33 cellular contexts compared by ENCODE assay signal in genomic region chr13:38395505-38395803, GRCh38. TPM values are rescaled to one million over a fixed set of nuclear protein-coding genes. Genes with fewer than 3 reads are reported as not detected.
DNase-seq lines count a peak whose midpoint lies in the region; ATAC-seq, FAIRE-seq and TF ChIP-seq lines count a peak whose summit lies in the region.
"Had no signal": no experiment of that assay in that cellular context is flagged by ENCODE, and none has a peak within 500 bp of the region (broad histone marks: within the 10 kb centered on the region; RNA-seq: fewer than 3 reads in every experiment).

No MANE protein-coding gene starts in this region.

- intact Hi-C loops in Caco-2 (cut with micrococcal nuclease; ENCODE audit: unreplicated experiment), result loop anchor here (1.0 to 5.0 kb wide), 9 partner anchors 9 to 642 kb away; partner anchors contain the start of genes NHLRC3, PROSER1 and UFM1
- intact Hi-C loops in PC-3 (cut with micrococcal nuclease), result no loop called here
- intact Hi-C loops in testis (cut with DNase I; ENCODE audit: low total_unique reads), result no loop called here

- H3K56ac ChIP-seq in H1 (replicated peaks; ENCODE audit: insufficient read length, low read depth, low read length), result no peak overlapping the region

- H2BK5ac ChIP-seq in H1 (ENCODE audit: low read depth, low read length), result no peak overlapping the region

- H3K18ac ChIP-seq in H1 (ENCODE audit: extremely low read depth, low read length), result no peak overlapping the region

- BruUV-seq in Caco-2 (replicated peaks; lab: Mats Ljungman, UMichigan) (no TSS peak), PC-3 (replicated peaks; lab: Mats Ljungman, UMichigan) (no TSS peak)

- H3K9me3 ChIP-seq in Caco-2, result no peaks in the 10 kb centered on the region
- H3K9me3 ChIP-seq in PC-3 (ENCODE audit: low read length), result no peaks in the 10 kb centered on the region
- no peaks in the 10 kb centered on the region for H3K9me3 ChIP-seq in H1 (ENCODE audit: insufficient read depth in 2 of 2, low read depth in 1 of 2, low read length in 1 of 2)
- no peaks in the 10 kb centered on the region for H3K9me3 ChIP-seq in testis
- H3K9me3 ChIP-seq in small intestine (ENCODE audit: control insufficient read depth, low read depth), result no peaks in the 10 kb centered on the region
- H3K9me3 ChIP-seq: left lung, MG63, SK-N-SH, stomach, tibial artery had no signal

- peak overlapping the region; percentile 67 for H3K4me3 Mint-ChIP-seq in Caco-2 (ENCODE audit: unreplicated experiment)
- H3K4me3 Mint-ChIP-seq: activated naive CD8-positive, alpha-beta T cell treated with anti-CD3 and anti-CD28 coated beads, Interleukin-2, amount 50 U/mL, for 24 hours; activated T-cell treated with anti-CD3 and anti-CD28 coated beads, Interleukin-2, amount 50 U/mL, for 24 hours; CD4-positive, CD25-positive, alpha-beta regulatory T cell; naive thymus-derived CD8-positive, alpha-beta T cell had no signal

- H3K4me1 Mint-ChIP-seq in Caco-2 (ENCODE audit: low read depth, unreplicated experiment), result peaks cover 41% of the 10 kb centered on the region
- H3K4me1 Mint-ChIP-seq: CD4-positive, CD25-positive, alpha-beta regulatory T cell had no signal

- no peak for TF ChIP-seq RAD21 in H1 (IDR thresholded peaks at IDR 0.05 in 1 of 2, conservative IDR thresholded peaks at IDR 0.05 in 1 of 2; ENCODE audit: low read depth in 2 of 2, low read length in 2 of 2)

- H3K79me2 ChIP-seq in PC-3 (ENCODE audit: low read length) (no peaks in the 10 kb centered on the region), H1 (ENCODE audit: control insufficient read depth in 1 of 2, insufficient read depth in 2 of 2, low read length in 2 of 2) (no peaks in the 10 kb centered on the region)

- peak in 1 of 2 experiments; percentile 73 for DNase-seq in Caco-2
- peak; percentile 59 for DNase-seq in PC-3
- no peak for DNase-seq in H1 (ENCODE audit: low read depth in 1 of 2, low spot score in 2 of 2)
- peak; percentile 54 for DNase-seq in kidney epithelial cell (ENCODE audit: low read depth)
- DNase-seq in testis, result no peak
- no peak for DNase-seq in SW 1271 (lab: John Stamatoyannopoulos, UW)
- no peak for DNase-seq in NCI-H526 (lab: John Stamatoyannopoulos, UW)
- DNase-seq in small intestine, result no peak
- DNase-seq: activated CD4-positive, alpha-beta T cell treated with anti-CD3 and anti-CD28 coated beads for 48 hours; activated gamma-delta T cell treated with Interleukin-2 at 50 U/mL for 16 hours; activated naive CD8-positive, alpha-beta T cell treated with anti-CD3 and anti-CD28 coated beads, Interleukin-2, amount 50 U/mL, for 24 hours; activated T-cell treated with anti-CD3 and anti-CD28 coated beads, Interleukin-2, amount 50 U/mL, for 24 hours; brain microvascular endothelial cell; CD4-positive, CD25-positive, alpha-beta regulatory T cell; effector CD4-positive, alpha-beta T cell; GOT3; left lung; midbrain; naive thymus-derived CD8-positive, alpha-beta T cell; NCI-H1105 treated with DMSO at 0.1 percent for 48 hours; NCI-H1930; NCI-H526 treated with DMSO at 0.1 percent for 48 hours; RPMI8226; SK-N-SH; stimulated activated CD4-positive, alpha-beta T cell treated with anti-CD3 and anti-CD28 coated beads, Interleukin-1b, Interleukin-23, amount 100 ng/mL, for 48 hours; stimulated activated CD8-positive, alpha-beta memory T cell treated with anti-CD3 and anti-CD28 coated beads, Interleukin-4, amount 100 ng/mL, for 48 hours; stomach; tibial artery had no signal

- FAIRE-seq in H1 (lab: Jason Lieb, UNC) (no peak), small intestine (lab: Jason Lieb, UNC) (no peak)
- FAIRE-seq: D721Med, GM12891 had no signal

- H3K9me2 ChIP-seq in PC-3 (replicated peaks; ENCODE audit: low read length), result no peaks in the 10 kb centered on the region
- H3K9me2 ChIP-seq: SK-N-SH had no signal

- H2BK12ac ChIP-seq in H1 (ENCODE audit: low read depth, low read length), result no peak overlapping the region

- peak; percentile 60; the same call in 1 of the 2 replicates for ATAC-seq in PC-3
- ATAC-seq: activated naive CD8-positive, alpha-beta T cell treated with anti-CD3 and anti-CD28 coated beads, Interleukin-2, amount 50 U/mL, for 24 hours; left lung; naive thymus-derived CD8-positive, alpha-beta T cell had no signal

- H3K79me1 ChIP-seq in H1 (ENCODE audit: low read depth, low read length), result no peaks in the 10 kb centered on the region

- H3K4me2 ChIP-seq in PC-3 (ENCODE audit: low read length), result peak overlapping the region; percentile 45
- H3K4me2 ChIP-seq in H1 (ENCODE audit: insufficient read depth in 1 of 2, low read depth in 2 of 2, low read length in 2 of 2), result no peak overlapping the region
- H3K4me2 ChIP-seq: SK-N-SH had no signal

- H2BK20ac ChIP-seq in H1 (ENCODE audit: low read length), result no peak overlapping the region

- no peak overlapping the region for H4K8ac ChIP-seq in H1 (ENCODE audit: extremely low read depth, insufficient read depth, low read length)

- no peak overlapping the region for H2BK15ac ChIP-seq in H1 (ENCODE audit: low read length)

- H2AFZ ChIP-seq in PC-3 (ENCODE audit: low read length) (no peak overlapping the region), H1 (ENCODE audit: low read length) (peak overlapping the region; percentile 55; the same call in 1 of the 2 replicates)

- H2BK120ac ChIP-seq in H1 (replicated peaks; ENCODE audit: low read depth, low read length), result no peak overlapping the region

- no peaks in the 10 kb centered on the region for H3K27me3 Mint-ChIP-seq in Caco-2 (ENCODE audit: insufficient read depth, unreplicated experiment)

- H4K91ac ChIP-seq in H1 (replicated peaks; ENCODE audit: insufficient read length, low read length), result no peak overlapping the region

- H3K23ac ChIP-seq in H1 (ENCODE audit: insufficient read length), result no peak overlapping the region

- POLR2A ChIA-PET in Caco-2 (lab: Charles Lee) (no interaction called here), PC-3 (lab: Charles Lee; ENCODE audit: unreplicated experiment) (no interaction called here), H1 (lab: Charles Lee; ENCODE audit: partially characterized antibody) (no interaction called here)

- 0 out of 2 replicates have a peak overlapping the region, but pooled peaks have one; percentile 19 for H3K9ac ChIP-seq in PC-3 (ENCODE audit: low read length)
- H3K9ac ChIP-seq in H1 (replicated peaks in 1 of 4; ENCODE audit: extremely low read depth in 1 of 4, low read depth in 3 of 4, low read length in 3 of 4), result no peak overlapping the region
- H3K9ac ChIP-seq: SK-N-SH had no signal

- H3K27ac Mint-ChIP-seq in Caco-2 (ENCODE audit: unreplicated experiment), result peak overlapping the region; percentile 95
- H3K27ac Mint-ChIP-seq: activated naive CD8-positive, alpha-beta T cell treated with anti-CD3 and anti-CD28 coated beads, Interleukin-2, amount 50 U/mL, for 24 hours; activated T-cell treated with anti-CD3 and anti-CD28 coated beads, Interleukin-2, amount 50 U/mL, for 24 hours; CD4-positive, CD25-positive, alpha-beta regulatory T cell; naive thymus-derived CD8-positive, alpha-beta T cell had no signal

- H3F3A ChIP-seq in PC-3 (ENCODE audit: low read length, unreplicated experiment), result no peaks in the 10 kb centered on the region

- H3K4me1 ChIP-seq in Caco-2 (peaks cover 39% of the 10 kb centered on the region), PC-3 (ENCODE audit: insufficient read depth, low read length) (peaks cover 17% of the 10 kb centered on the region), H1 (replicated peaks in 1 of 4; ENCODE audit: control insufficient read depth in 3 of 4, insufficient read depth in 4 of 4, low read length in 3 of 4) (no peaks in the 10 kb centered on the region), testis (no peaks in the 10 kb centered on the region), small intestine (ENCODE audit: control insufficient read depth in 2 of 2, insufficient read depth in 1 of 2, low read depth in 1 of 2, low read length in 1 of 2) (no peaks in the 10 kb centered on the region)
- H3K4me1 ChIP-seq: left lung, stomach, tibial artery had no signal

- H3K36me3 ChIP-seq in Caco-2 (ENCODE audit: control insufficient read depth, insufficient read depth, low read length) (no peaks in the 10 kb centered on the region), PC-3 (ENCODE audit: low read depth, low read length) (no peaks in the 10 kb centered on the region), H1 (ENCODE audit: control insufficient read depth in 2 of 4, insufficient read depth in 4 of 4, low read length in 3 of 4) (no peaks in the 10 kb centered on the region), kidney epithelial cell (ENCODE audit: control insufficient read depth, insufficient read depth, low read length) (no peaks in the 10 kb centered on the region), testis (ENCODE audit: low read depth, missing control alignments) (no peaks in the 10 kb centered on the region), small intestine (ENCODE audit: control insufficient read depth in 2 of 2, insufficient read depth in 2 of 2, low read length in 2 of 2) (no peaks in the 10 kb centered on the region)
- H3K36me3 ChIP-seq: brain microvascular endothelial cell, left lung, MG63, stomach, tibial artery had no signal

- CTCF ChIA-PET in Caco-2 (lab: Charles Lee) (interaction anchor here (0.7 to 1.3 kb wide), 2 partner anchors 23 to 46 kb away, joined by 3 read pairs; partner anchors contain the start of gene UFM1), PC-3 (lab: Charles Lee) (no interaction called here), H1 (lab: Charles Lee; ENCODE audit: partially characterized antibody) (no interaction called here)

- H4K20me1 ChIP-seq in PC-3 (ENCODE audit: low read length) (no peaks in the 10 kb centered on the region), H1 (replicated peaks in 1 of 2; ENCODE audit: control insufficient read depth in 1 of 2, insufficient read depth in 2 of 2, low read length in 2 of 2) (no peaks in the 10 kb centered on the region)

- no peak overlapping the region for H2AK5ac ChIP-seq in H1 (ENCODE audit: low read depth, low read length)

- TF ChIP-seq EP300 in H1 (IDR thresholded peaks at IDR 0.05; ENCODE audit: borderline replicate concordance in 1 of 2, low read depth in 2 of 2, low read length in 2 of 2), result no peak

- H3K23me2 ChIP-seq in H1 (ENCODE audit: low read depth, low read length), result no peaks in the 10 kb centered on the region

- no peak for TF ChIP-seq CTCF in Caco-2 (IDR thresholded peaks at IDR 0.05; ENCODE audit: insufficient read depth in 1 of 2, low read depth in 1 of 2, low read length in 1 of 2, severe bottlenecking in 1 of 2, unreplicated experiment in 1 of 2)
- TF ChIP-seq CTCF in PC-3 (conservative IDR thresholded peaks at IDR 0.05; ENCODE audit: low read depth, low read length), result no peak
- TF ChIP-seq CTCF in H1 (IDR thresholded peaks at IDR 0.05; ENCODE audit: control extremely low read depth in 1 of 3, insufficient read depth in 1 of 3, low read depth in 1 of 3, low read length in 3 of 3), result no peak
- no peak for TF ChIP-seq CTCF in kidney epithelial cell (IDR thresholded peaks at IDR 0.05; ENCODE audit: insufficient read depth, low read length, poor library complexity, severe bottlenecking)
- TF ChIP-seq CTCF in testis (IDR thresholded peaks at IDR 0.05), result no peak

- H3K4me3 ChIP-seq in Caco-2 (ENCODE audit: low read depth, low read length), result no peak overlapping the region
- no peak overlapping the region for H3K4me3 ChIP-seq in PC-3 (ENCODE audit: low read length)
- H3K4me3 ChIP-seq in H1 (ENCODE audit: extremely low read depth in 1 of 4, insufficient read depth in 2 of 4, low read depth in 3 of 4, low read length in 4 of 4), result no peak overlapping the region
- H3K4me3 ChIP-seq in kidney epithelial cell (ENCODE audit: low read depth, low read length), result no peak overlapping the region
- H3K4me3 ChIP-seq in testis, result no peak overlapping the region
- H3K4me3 ChIP-seq in small intestine (ENCODE audit: low read depth in 1 of 2, low read length in 2 of 2), result no peak overlapping the region
- H3K4me3 ChIP-seq: left lung, MG63, skin epidermis, stomach, tibial artery had no signal

- 91% methylated on average over 3 of the region's 3 CpGs; no CpG with 5 or more reads in 1 of the 2 experiments for WGBS in H1 (ENCODE audit: extremely low coverage in 1 of 2, insufficient coverage in 1 of 2, insufficient read length in 1 of 2, insufficient replicate concordance in 2 of 2, low coverage in 1 of 2, low lambda C conversion rate in 2 of 2, missing lambda C conversion rate in 1 of 2), 2 experiments
- 76 to 77% methylated on average over 3 of the region's 3 CpGs for WGBS in testis, 2 donors
- WGBS in small intestine, 3 donors, result 79 to 86% (median 83%) methylated on average over 3 of the region's 3 CpGs

- H3K9me3 Mint-ChIP-seq in Caco-2 (ENCODE audit: unreplicated experiment), result no peaks in the 10 kb centered on the region

- H4K5ac ChIP-seq in H1 (ENCODE audit: insufficient read length, low read depth, low read length), result no peak overlapping the region

- no peak for TF ChIP-seq POLR2A in H1 (IDR thresholded peaks at IDR 0.05; ENCODE audit: control extremely low read depth in 1 of 2, low read depth in 2 of 2, low read length in 2 of 2)
- TF ChIP-seq POLR2A in testis (IDR thresholded peaks at IDR 0.05), result no peak

- peaks cover 12% of the 10 kb centered on the region for H3K36me3 Mint-ChIP-seq in Caco-2 (ENCODE audit: insufficient read depth, unreplicated experiment)
- H3K36me3 Mint-ChIP-seq: CD4-positive, CD25-positive, alpha-beta regulatory T cell had no signal

- H3K27ac ChIP-seq in PC-3 (ENCODE audit: low read length) (peak overlapping the region; percentile 88), H1 (ENCODE audit: low read depth, low read length) (no peak overlapping the region), testis (no peak overlapping the region), small intestine (ENCODE audit: low read depth in 1 of 2, low read length in 1 of 2) (no peak overlapping the region)
- H3K27ac ChIP-seq: brain microvascular endothelial cell, left lung, skin epidermis, stomach, tibial artery, VCaP had no signal

- H3K27me3 ChIP-seq in Caco-2 (replicated peaks; ENCODE audit: control insufficient read depth, insufficient read depth, low read length), result no peaks in the 10 kb centered on the region
- H3K27me3 ChIP-seq in PC-3 (ENCODE audit: low read length), result no peaks in the 10 kb centered on the region
- H3K27me3 ChIP-seq in H1 (replicated peaks in 1 of 4; ENCODE audit: control insufficient read depth in 3 of 4, extremely low read depth in 1 of 4, insufficient read depth in 3 of 4, low read length in 3 of 4), result no peaks in the 10 kb centered on the region
- no peaks in the 10 kb centered on the region for H3K27me3 ChIP-seq in kidney epithelial cell (ENCODE audit: control insufficient read depth, insufficient read depth, low read length)
- no peaks in the 10 kb centered on the region for H3K27me3 ChIP-seq in testis
- no peaks in the 10 kb centered on the region for H3K27me3 ChIP-seq in small intestine (ENCODE audit: control insufficient read depth in 2 of 2, insufficient read depth in 2 of 2, low read length in 2 of 2)
- H3K27me3 ChIP-seq: brain microvascular endothelial cell, left lung, MG63, stomach, tibial artery had no signal

- H3K14ac ChIP-seq in H1 (ENCODE audit: insufficient read length), result no peak overlapping the region

- H3K4ac ChIP-seq in H1 (replicated peaks; ENCODE audit: insufficient read length, low read depth, low read length), result no peak overlapping the region

RNA-seq across cellular contexts. Expression of gene UFM1, which starts 45.8 kb away (rescaled TPM):
- 98.3 and 106 TPM in 2 replicates for total RNA-seq in Caco-2 (2022)
- total RNA-seq in PC-3 (2014; rRNA removed), result 30.3 and 35.9 TPM in 2 replicates
- total RNA-seq in H1 (2021; fragmentation: NEBNext Ultra II Directional; extraction: Animal tissue kit (Norgen Biotek cat#: 25700)), result 34.2 and 34.3 TPM in 2 replicates
- polyA plus RNA-seq in H1 (2011; rRNA removed), result 9.1 and 16.0 TPM in 2 replicates
- polyA plus RNA-seq in H1 (2011; cell fraction: cytosol; rRNA removed), result 23.7 TPM
- polyA plus RNA-seq in H1 (2011; cell fraction: nucleus; rRNA removed), result 14.8 TPM
- polyA plus RNA-seq in H1 (2012, experiment 1 of 2), result 18.5 to 32.3 TPM (median 21.9 TPM) in 4 replicates
- polyA plus RNA-seq in H1 (2012, experiment 2 of 2), result 5.5 TPM
- polyA plus RNA-seq in H1 (2013, experiment 1 of 2), result 35.8 TPM
- polyA plus RNA-seq in H1 (2013, experiment 2 of 2), result 32.5 TPM
- polyA minus RNA-seq in H1 (2011; rRNA and poly(A)+ RNA removed), result 18.2 and 27.6 TPM in 2 replicates
- polyA minus RNA-seq in H1 (2011; cell fraction: cytosol; rRNA and poly(A)+ RNA removed), result 19.2 TPM
- 48.9 TPM for polyA minus RNA-seq in H1 (2011; cell fraction: nucleus; rRNA and poly(A)+ RNA removed)
- total RNA-seq in kidney epithelial cell, result 74.1 and 97.8 TPM in 2 replicates
- 10 to 100 TPM; 26.5 to 30.8 TPM for total RNA-seq in testis
- polyA plus RNA-seq in testis (ENCODE audit: insufficient read depth, low read depth, low replicate concordance), result 21.4 TPM
- polyA plus RNA-seq in small intestine, result 10 to 100 TPM; 32.2 to 53.0 (median 46.7) TPM

Comparison
In these comparisons a context has a peak if more than half of its experiments do, and no peak if none do; other contexts are left out.
1. DNase-seq: peak in PC-3 (single experiment) and kidney epithelial cell (single experiment); none in H1 (0 of 2), testis (single experiment), SW 1271 (0 of 2), NCI-H526 (0 of 2) and small intestine (single experiment).